11 cellular contexts compared by ENCODE assay signal in genomic region chr19:23002690-23003422, GRCh38. TPM values are rescaled to one million over a fixed set of nuclear protein-coding genes. Genes with fewer than 3 reads are reported as not detected.
DNase-seq lines count a peak whose midpoint lies in the region; ATAC-seq and TF ChIP-seq lines count a peak whose summit lies in the region.
"Had no signal": no experiment of that assay in that cellular context is flagged by ENCODE, and none has a peak within 500 bp of the region (broad histone marks: within the 10 kb centered on the region; RNA-seq: fewer than 3 reads in every experiment).

Gene ZNF728, minus strand, starts transcription at chr19:23003176. Its CDS starts 146 bp downstream, at chr19:23003030.

- H3K36me3 ChIP-seq in brain microvascular endothelial cell (replicated peaks), result no peaks in the 10 kb centered on the region

- WGBS in right cardiac atrium, result 6% methylated on average over 46 of the region's 46 CpGs

- in situ Hi-C loops in brain microvascular endothelial cell (cut with HindIII; ENCODE audit: low pct_ligation_motif_present, low sequenced_read_pairs), result no loop called here

- peak within 1 kb of the TSS; percentile 16 for H3K27ac ChIP-seq in right cardiac atrium (ENCODE audit: low read length)
- no peak within 1 kb of the TSS for H3K27ac ChIP-seq in brain microvascular endothelial cell

- ATAC-seq in right cardiac atrium, result peak; percentile 98 to 99
- no peak for ATAC-seq in activated CD4-positive, CD25-positive, alpha-beta regulatory T cell treated with anti-CD3 and anti-CD28 coated beads, Interleukin-2, amount 50 U/mL, for 24 hours

- H3K27me3 ChIP-seq in right cardiac atrium (ENCODE audit: control insufficient read depth, insufficient read depth), result no peaks in the 10 kb centered on the region
- no peaks in the 10 kb centered on the region for H3K27me3 ChIP-seq in brain microvascular endothelial cell (replicated peaks)

- TF ChIP-seq CTCF in AG09309 (IDR thresholded peaks at IDR 0.05; ENCODE audit: control insufficient read depth, insufficient read depth, low read depth, low read length, missing control alignments) (no peak), brain microvascular endothelial cell (IDR thresholded peaks at IDR 0.05; ENCODE audit: low read depth, low read length, missing control alignments) (no peak)

- intact Hi-C loops in right cardiac atrium (cut with DNase I) (no loop called here), posterior cingulate gyrus (cut with DNase I) (no loop called here)

- H3K4me3 ChIP-seq in AG09309 (ENCODE audit: control insufficient read depth, low read depth, low read length) (peak within 1 kb of the TSS; percentile 24), right cardiac atrium (ENCODE audit: low read length) (peak within 1 kb of the TSS; percentile 34), brain microvascular endothelial cell (ENCODE audit: low read depth, low read length) (no peak within 1 kb of the TSS)
- H3K4me3 ChIP-seq: smooth muscle cell had no signal

- DNase-seq in AG09309 (ENCODE audit: low read depth), result no peak
- DNase-seq in T1000 (lab: John Stamatoyannopoulos, UW), result peak; percentile 8
- peak; percentile 89 to 95 (median 93) for DNase-seq in right cardiac atrium
- peak; percentile 10 to 91 (median 40) for DNase-seq in posterior cingulate gyrus
- DNase-seq in brain microvascular endothelial cell, result no peak
- no peak for DNase-seq in NCI-H2081 treated with DMSO at 0.1 percent for 48 hours (lab: John Stamatoyannopoulos, UW)
- DNase-seq in EL, result no peak
- DNase-seq: stimulated activated naive CD4-positive, alpha-beta T cell treated with Interleukin-2 at 50 U/mL for 16 hours had no signal

- no peaks in the 10 kb centered on the region for H3K9me3 ChIP-seq in right cardiac atrium (ENCODE audit: control insufficient read depth, low read length)

- H3K4me1 ChIP-seq in right cardiac atrium (ENCODE audit: control insufficient read depth, insufficient read depth, low read length), result peaks cover 1% of the 10 kb centered on the region

RNA-seq across cellular contexts. Expression of gene ZNF728, which starts in this region (rescaled TPM):
- 1 to 10 TPM; 4.2 to 6.9 (median 4.8) TPM for total RNA-seq in right cardiac atrium
- 1.2 TPM for polyA plus RNA-seq in right cardiac atrium
- total RNA-seq: activated CD8-positive, alpha-beta memory T cell treated with anti-CD3 and anti-CD28 coated beads for 36 hours; smooth muscle cell had no signal
- polyA plus RNA-seq: smooth muscle cell had no signal

Comparison
In these comparisons a context has a peak if more than half of its experiments do, and no peak if none do; other contexts are left out.
1. DNase-seq: peak in T1000 (single experiment), right cardiac atrium (3 of 3) and posterior cingulate gyrus (10 of 10); none in AG09309 (single experiment), brain microvascular endothelial cell (single experiment), NCI-H2081 treated with DMSO at 0.1 percent for 48 hours (single experiment) and EL (single experiment).
2. ATAC-seq: peak in right cardiac atrium (2 of 2); none in activated CD4-positive, CD25-positive, alpha-beta regulatory T cell treated with anti-CD3 and anti-CD28 coated beads, Interleukin-2, amount 50 U/mL, for 24 hours (0 of 2).